Comparison of ENCODE assay signal across 8 cellular contexts in genomic region chr19:16542045-16542893, GRCh38. TPM values are rescaled to one million over a fixed set of nuclear protein-coding genes. Genes with fewer than 3 reads are reported as not detected.
DNase-seq lines count a peak whose midpoint lies in the region; ATAC-seq, FAIRE-seq and TF ChIP-seq lines count a peak whose summit lies in the region.

A gene with protein sequence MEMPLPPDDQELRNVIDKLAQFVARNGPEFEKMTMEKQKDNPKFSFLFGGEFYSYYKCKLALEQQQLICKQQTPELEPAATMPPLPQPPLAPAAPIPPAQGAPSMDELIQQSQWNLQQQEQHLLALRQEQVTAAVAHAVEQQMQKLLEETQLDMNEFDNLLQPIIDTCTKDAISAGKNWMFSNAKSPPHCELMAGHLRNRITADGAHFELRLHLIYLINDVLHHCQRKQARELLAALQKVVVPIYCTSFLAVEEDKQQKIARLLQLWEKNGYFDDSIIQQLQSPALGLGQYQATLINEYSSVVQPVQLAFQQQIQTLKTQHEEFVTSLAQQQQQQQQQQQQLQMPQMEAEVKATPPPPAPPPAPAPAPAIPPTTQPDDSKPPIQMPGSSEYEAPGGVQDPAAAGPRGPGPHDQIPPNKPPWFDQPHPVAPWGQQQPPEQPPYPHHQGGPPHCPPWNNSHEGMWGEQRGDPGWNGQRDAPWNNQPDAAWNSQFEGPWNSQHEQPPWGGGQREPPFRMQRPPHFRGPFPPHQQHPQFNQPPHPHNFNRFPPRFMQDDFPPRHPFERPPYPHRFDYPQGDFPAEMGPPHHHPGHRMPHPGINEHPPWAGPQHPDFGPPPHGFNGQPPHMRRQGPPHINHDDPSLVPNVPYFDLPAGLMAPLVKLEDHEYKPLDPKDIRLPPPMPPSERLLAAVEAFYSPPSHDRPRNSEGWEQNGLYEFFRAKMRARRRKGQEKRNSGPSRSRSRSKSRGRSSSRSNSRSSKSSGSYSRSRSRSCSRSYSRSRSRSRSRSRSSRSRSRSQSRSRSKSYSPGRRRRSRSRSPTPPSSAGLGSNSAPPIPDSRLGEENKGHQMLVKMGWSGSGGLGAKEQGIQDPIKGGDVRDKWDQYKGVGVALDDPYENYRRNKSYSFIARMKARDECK (minus strand): TSS chr19:16542437. CDS start chr19:16542378, 59 bp downstream.

- TF ChIP-seq CTCF in right atrium auricular region (IDR thresholded peaks at IDR 0.05) (no peak), psoas muscle (IDR thresholded peaks at IDR 0.05) (no peak)

- whole genome bisulfite sequencing in psoas muscle, 3 donors: 0% methylated on average over 80 to 106 of the region's 106 CpGs

- DNase-seq in NCI-H187 treated with DMSO at 0.1 percent for 48 hours (lab: John Stamatoyannopoulos, UW): peak; percentile 16
- DNase-seq in T-helper 2 cell: peak; percentile 88 to 97 (median 92)
- DNase-seq in right atrium auricular region (ENCODE audit: low spot score): peak; percentile 90
- peak; percentile 94 to 98 for DNase-seq in psoas muscle
- DNase-seq in urothelium cell line (ENCODE audit: low spot score): peak; percentile 92

- H3K4me1 ChIP-seq in right atrium auricular region: peaks cover 0 to 49% of the 10 kb centered on the region in 2 donors
- H3K4me1 ChIP-seq in psoas muscle: peaks cover 22% of the 10 kb centered on the region

- H3K27ac ChIP-seq in angular gyrus (ENCODE audit: low read depth, low read length) (peak within 1 kb of the TSS; percentile 82), right atrium auricular region (peak within 1 kb of the TSS; percentile 86 to 93), psoas muscle (peak within 1 kb of the TSS; percentile 91)

- intact Hi-C loops in psoas muscle (cut with DNase I): loop anchor here in 1 of 2 donors (5.0 kb wide), 1 partner anchor 45 kb away; the partner anchor contains the start of genes C19orf44 and CALR3

- H3K27me3 ChIP-seq in right atrium auricular region: no peaks in the 10 kb centered on the region
- no peaks in the 10 kb centered on the region for H3K27me3 ChIP-seq in psoas muscle (ENCODE audit: insufficient read depth in 3 of 3, low read length in 2 of 3)

- peak; percentile 47 for ATAC-seq in GM18499 (IDR thresholded peaks at IDR 0.05; ENCODE audit: insufficient read depth, unreplicated experiment)
- ATAC-seq in HG02943 (IDR thresholded peaks at IDR 0.05; ENCODE audit: low read depth, unreplicated experiment): peak; percentile 64
- ATAC-seq in psoas muscle: peak; percentile 97

- no peak for FAIRE-seq in urothelium cell line (lab: Jason Lieb, UNC)

- H3K9me3 ChIP-seq in right atrium auricular region (no peaks in the 10 kb centered on the region), psoas muscle (no peaks in the 10 kb centered on the region)

- H3K4me3 ChIP-seq in right atrium auricular region (peak within 1 kb of the TSS; percentile 88 to 98), psoas muscle (peak within 1 kb of the TSS; percentile 94)

- H3K36me3 ChIP-seq in right atrium auricular region (peaks cover 11% of the 10 kb centered on the region), psoas muscle (ENCODE audit: insufficient read depth in 1 of 2, low read depth in 1 of 2) (peaks cover 0 to 28% of the 10 kb centered on the region in 2 donors)

RNA-seq across cellular contexts. Expression of the gene that starts here (rescaled TPM):
- total RNA-seq in right atrium auricular region: 1 to 10 TPM; 4.3 to 8.0 TPM
- 10 to 100 TPM; 30.1 to 36.2 (median 33.5) TPM for total RNA-seq in psoas muscle
- 10 to 100 TPM; 17.0 to 28.1 (median 25.0) TPM for polyA plus RNA-seq in psoas muscle

Comparison
In these comparisons a context has a peak if more than half of its experiments do, and no peak if none do; other contexts are left out.
1. Peak in every context shown above with its lines: DNase-seq, ATAC-seq, H3K4me3 ChIP-seq and H3K27ac ChIP-seq.
2. ATAC-seq: peak in every context shown above with its lines; median percentile 97 in psoas muscle; 64 in HG02943; 47 in GM18499.
3. DNase-seq: peak in every context shown above with its lines; median percentile 96 in psoas muscle; 92 in T-helper 2 cell; 92 in urothelium cell line; 90 in right atrium auricular region; 16 in NCI-H187 treated with DMSO at 0.1 percent for 48 hours.